10 cellular contexts compared by ENCODE assay signal in the genomic region with DNA sequence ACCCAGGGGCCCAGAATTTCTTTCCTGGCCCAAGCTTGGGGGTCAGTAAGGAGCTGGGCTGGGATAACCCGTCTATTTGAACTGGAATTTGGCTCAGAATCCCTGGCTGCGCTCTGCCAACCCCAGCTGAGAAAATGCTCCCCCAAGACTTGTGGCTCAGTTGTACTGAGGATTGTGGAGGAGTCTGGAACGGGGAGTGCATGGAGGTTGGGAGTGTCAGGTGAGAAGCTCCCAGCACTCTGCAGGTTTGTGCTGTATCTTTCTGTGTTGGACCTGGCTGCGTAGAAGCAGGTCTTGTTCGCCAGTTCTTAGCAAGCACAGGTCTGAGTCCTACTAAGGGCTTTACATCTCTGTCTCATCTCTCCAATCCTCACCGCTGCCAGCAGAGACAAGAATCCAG. TPM values are rescaled to one million over a fixed set of nuclear protein-coding genes. Genes with fewer than 3 reads are reported as not detected.
DNase-seq lines count a peak whose midpoint lies in the region; ATAC-seq, FAIRE-seq and TF ChIP-seq lines count a peak whose summit lies in the region.
"Had no signal": no experiment of that assay in that cellular context is flagged by ENCODE, and none has a peak within 500 bp of the region (broad histone marks: within the 10 kb centered on the region; RNA-seq: fewer than 3 reads in every experiment).

No MANE protein-coding gene starts in this region.

- H3K27ac ChIP-seq in Peyer's patch (peak overlapping the region; percentile 58 to 83 (median 80)), astrocyte (ENCODE audit: low read depth, low read length) (no peak overlapping the region), right lobe of liver (peak overlapping the region; percentile 59 to 79 (median 74)), stomach (peak overlapping the region; percentile 86 to 94 (median 87))

- H3K4me1 ChIP-seq in Peyer's patch (peaks cover 0 to 34% (median 8%) of the 10 kb centered on the region in 4 donors), astrocyte (ENCODE audit: insufficient read depth, low read length) (peaks cover 17% of the 10 kb centered on the region), right lobe of liver (peaks cover 0 to 39% (median 21%) of the 10 kb centered on the region in 4 donors), stomach (peaks cover 32 to 74% (median 61%) of the 10 kb centered on the region in 4 donors)

- no peak overlapping the region for H2AFZ ChIP-seq in astrocyte (ENCODE audit: low read depth, low read length)

- H3K9me3 Mint-ChIP-seq in astrocyte (ENCODE audit: unreplicated experiment) = no peaks in the 10 kb centered on the region

- peaks cover 4% of the 10 kb centered on the region for H3K4me1 Mint-ChIP-seq in astrocyte (ENCODE audit: low read depth, unreplicated experiment)

- intact Hi-C loops in right lobe of liver (cut with DNase I) = loop anchor here in 1 of 2 donors (10.0 kb wide), 1 partner anchor 62 kb away; a partner anchor contains a TSS
- intact Hi-C loops in stomach (cut with DNase I; ENCODE audit: low total_unique reads) = no loop called here

- H3K9ac ChIP-seq in astrocyte (ENCODE audit: low read length) = no peak overlapping the region

- H3K36me3 ChIP-seq in Peyer's patch (no peaks in the 10 kb centered on the region), astrocyte (ENCODE audit: insufficient read depth, low read length) (no peaks in the 10 kb centered on the region), right lobe of liver (no peaks in the 10 kb centered on the region), stomach (peaks cover 0 to 1% (median 0%) of the 10 kb centered on the region in 4 donors)

- TF ChIP-seq CTCF in Peyer's patch (IDR thresholded peaks at IDR 0.05) = no peak
- no peak for TF ChIP-seq CTCF in astrocyte (IDR thresholded peaks at IDR 0.05; ENCODE audit: insufficient read depth, low read depth, low read length)
- no peak for TF ChIP-seq CTCF in right lobe of liver (IDR thresholded peaks at IDR 0.05)
- TF ChIP-seq CTCF in stomach (IDR thresholded peaks at IDR 0.05) = no peak

- H3K27me3 ChIP-seq in Peyer's patch (no peaks in the 10 kb centered on the region), astrocyte (ENCODE audit: insufficient read depth, low read length) (no peaks in the 10 kb centered on the region), right lobe of liver (no peaks in the 10 kb centered on the region), stomach (peaks cover 0 to 21% (median 6%) of the 10 kb centered on the region in 3 donors)

- no peaks in the 10 kb centered on the region for H3K9me3 ChIP-seq in Peyer's patch
- no peaks in the 10 kb centered on the region for H3K9me3 ChIP-seq in astrocyte (ENCODE audit: insufficient read depth, low read depth, low read length)
- H3K9me3 ChIP-seq in right lobe of liver = no peaks in the 10 kb centered on the region
- H3K9me3 ChIP-seq in stomach = no peaks in the 10 kb centered on the region

- H3K27ac Mint-ChIP-seq in astrocyte (ENCODE audit: unreplicated experiment) = no peak overlapping the region

- peaks cover 18% of the 10 kb centered on the region for H3K36me3 Mint-ChIP-seq in astrocyte (ENCODE audit: low read depth, unreplicated experiment)

- DNase-seq in Peyer's patch (no peak), astrocyte (ENCODE audit: low read depth) (no peak), right lobe of liver (no peak), stomach (no peak), activated gamma-delta T cell (lab: John Stamatoyannopoulos, UW) (no peak), NCI-H146 (lab: John Stamatoyannopoulos, UW) (no peak), ureter (ENCODE audit: low spot score) (no peak)
- DNase-seq: NCI-H2171 had no signal

- no peak for TF ChIP-seq EP300 in stomach (IDR thresholded peaks at IDR 0.05)

- no peak for FAIRE-seq in astrocyte (lab: Jason Lieb, UNC)
- FAIRE-seq: TTC549 had no signal

- 39% methylated on average over 2 of the region's 6 CpGs for WGBS in right lobe of liver (ENCODE audit: insufficient coverage, low coverage, low lambda C conversion rate, missing lambda C conversion rate)
- whole genome bisulfite sequencing in stomach, 5 donors = 30 to 56% (median 40%) methylated on average over 4 to 6 of the region's 6 CpGs

- peak overlapping the region; percentile 57 for H3K4me2 ChIP-seq in astrocyte (ENCODE audit: low read length)

- H3K4me3 ChIP-seq in Peyer's patch (peak overlapping the region in 2 of 4 donors; percentile 60 to 63), astrocyte (ENCODE audit: insufficient read depth, low read depth, low read length) (no peak overlapping the region), right lobe of liver (peak overlapping the region; percentile 70 to 87 (median 80)), stomach (peak overlapping the region; percentile 5 to 82 (median 64))

- no peak overlapping the region for H3K4me3 Mint-ChIP-seq in astrocyte (ENCODE audit: unreplicated experiment)

- H3K79me2 ChIP-seq in astrocyte (ENCODE audit: insufficient read depth, low read length) = no peaks in the 10 kb centered on the region

- H3K27me3 Mint-ChIP-seq in astrocyte (ENCODE audit: low read depth, unreplicated experiment) = peaks cover 59% of the 10 kb centered on the region

- H4K20me1 ChIP-seq in astrocyte (ENCODE audit: insufficient read depth, low read length) = no peaks in the 10 kb centered on the region

- ATAC-seq in right lobe of liver (no peak), GM18858 (IDR thresholded peaks at IDR 0.05; ENCODE audit: unreplicated experiment) (no peak)

- no peak for TF ChIP-seq POLR2A in Peyer's patch (IDR thresholded peaks at IDR 0.05)
- TF ChIP-seq POLR2A in right lobe of liver (IDR thresholded peaks at IDR 0.05) = no peak
- no peak for TF ChIP-seq POLR2A in stomach (IDR thresholded peaks at IDR 0.05)

RNA-seq across cellular contexts. Expression of a gene that starts 1.6 kb away (rescaled TPM):
- total RNA-seq in Peyer's patch (100 to 1,000 TPM in 2 of 4 donors, 10 to 100 TPM in 2; 64.6 to 125 (median 104) TPM), astrocyte (3.3 and 3.4 TPM in 2 replicates), right lobe of liver (10 to 100 TPM; 53.3 to 94.0 (median 63.2) TPM), stomach (100 to 1,000 TPM in 2 of 5 donors, 10 to 100 TPM in 3; 44.9 to 155 (median 91.1) TPM), ureter (50.2 TPM)
- polyA plus RNA-seq in stomach = 100 to 1,000 TPM in 1 of 3 donors, 10 to 100 TPM in 2; 44.1 to 133 (median 75.6) TPM

RNA-seq across cellular contexts. Expression of a gene that starts 53.3 kb away (rescaled TPM):
- total RNA-seq in Peyer's patch = 10 to 100 TPM; 11.2 to 13.3 (median 12.0) TPM
- total RNA-seq in astrocyte = 12.2 and 13.0 TPM in 2 replicates
- 1 to 10 TPM; 2.8 to 4.5 (median 3.4) TPM for total RNA-seq in right lobe of liver
- total RNA-seq in stomach = 10 to 100 TPM in 3 of 5 donors, 1 to 10 TPM in 2; 7.0 to 29.9 (median 17.1) TPM
- 10 to 100 TPM in 1 of 3 donors, 1 to 10 TPM in 2; 3.1 to 11.4 (median 6.6) TPM for polyA plus RNA-seq in stomach
- 40.2 TPM for total RNA-seq in ureter

Comparison
In these comparisons a context has a peak if more than half of its experiments do, and no peak if none do; other contexts are left out.
1. RNA of a gene that starts 1.6 kb away (total RNA-seq): 64.6 to 125 TPM in Peyer's patch, 44.9 to 155 TPM in stomach, 53.3 to 94.0 TPM in right lobe of liver and 50.2 TPM in ureter (single experiment); 3.3 to 3.4 TPM in astrocyte; every median in the first group is over 10 times any median in the second.